ENCODE assay signal across 13 cellular contexts in the genomic region with DNA sequence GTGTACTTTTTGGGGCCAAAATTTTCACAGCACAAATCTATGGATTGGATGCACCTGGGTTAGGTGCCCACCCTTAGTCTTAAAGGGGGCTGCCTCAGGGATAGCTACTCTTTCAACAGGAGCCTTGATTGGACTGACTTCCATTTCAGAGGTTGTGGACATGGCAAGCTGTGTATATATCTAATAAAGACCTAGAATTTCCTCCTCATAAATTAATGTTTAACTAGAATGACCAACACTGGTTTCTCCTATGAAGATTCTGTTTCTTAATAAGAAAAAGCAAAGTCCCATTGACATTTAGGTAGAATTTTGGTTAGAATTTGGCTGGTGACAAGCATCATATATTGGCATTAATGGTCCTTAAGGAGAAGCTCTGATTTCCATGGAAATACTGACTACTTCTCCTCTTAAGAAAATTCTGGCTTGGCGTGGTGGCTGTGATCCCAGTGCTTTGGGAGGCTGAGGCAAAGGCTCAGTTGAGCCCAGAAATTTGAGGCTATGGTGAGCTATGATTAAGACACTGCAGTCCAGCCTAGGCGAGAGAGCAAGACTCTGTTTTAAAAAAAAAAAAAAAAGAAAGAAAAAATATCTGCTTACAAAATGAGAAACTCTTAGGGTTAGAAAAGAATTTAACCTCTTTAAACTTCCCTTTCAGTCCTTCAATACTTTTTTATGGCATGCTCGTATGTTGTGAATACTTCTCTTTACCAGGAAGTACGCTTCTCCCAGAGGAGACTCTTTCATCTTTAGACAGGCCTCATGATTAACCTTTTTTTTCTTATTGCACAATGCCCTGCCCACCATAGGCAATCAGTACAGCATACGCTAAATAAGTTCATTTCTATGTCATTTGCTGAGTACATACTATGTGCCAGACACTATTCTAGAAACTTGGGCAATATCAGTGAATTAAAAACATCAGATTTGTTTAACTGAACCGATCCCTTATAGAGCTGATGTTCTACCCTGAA.
DNase-seq lines count a peak whose midpoint lies in the region; ATAC-seq and TF ChIP-seq lines count a peak whose summit lies in the region.
"Had no signal": no experiment of that assay in that cellular context is flagged by ENCODE, and none has a peak within 500 bp of the region (broad histone marks: within the 10 kb centered on the region; RNA-seq: fewer than 3 reads in every experiment).

No MANE protein-coding gene starts in this region.

- no peaks in the 10 kb centered on the region for H3K27me3 ChIP-seq in PC-3 (ENCODE audit: low read length)

- H3K4me1 ChIP-seq in PC-3 (ENCODE audit: insufficient read depth, low read length) = peaks cover 10% of the 10 kb centered on the region

- peak overlapping the region; percentile 81; the same call in 1 of the 2 replicates for H3K27ac Mint-ChIP-seq in HFFc6
- no peak overlapping the region for H3K27ac Mint-ChIP-seq in stimulated activated effector memory CD8-positive, alpha-beta T cell treated with anti-CD3 and anti-CD28 coated beads, Interleukin-12 subunit alpha, Interleukin-12 subunit beta, amount 100 ng/mL, for 72 hours
- no peak overlapping the region for H3K27ac Mint-ChIP-seq in activated naive CD4-positive, alpha-beta T cell treated with anti-CD3 and anti-CD28 coated beads, Interleukin-2, amount 10 ng/mL, durations not matched to agents 7 days and 5 days

- H3K4me3 Mint-ChIP-seq in HFFc6 = no peak overlapping the region
- no peak overlapping the region for H3K4me3 Mint-ChIP-seq in stimulated activated effector memory CD8-positive, alpha-beta T cell treated with anti-CD3 and anti-CD28 coated beads, Interleukin-12 subunit alpha, Interleukin-12 subunit beta, amount 100 ng/mL, for 72 hours
- H3K4me3 Mint-ChIP-seq in activated naive CD4-positive, alpha-beta T cell treated with anti-CD3 and anti-CD28 coated beads, Interleukin-2, amount 10 ng/mL, durations not matched to agents 7 days and 5 days = no peak overlapping the region

- no peaks in the 10 kb centered on the region for H3K27me3 Mint-ChIP-seq in HFFc6 (ENCODE audit: insufficient read depth)
- H3K27me3 Mint-ChIP-seq in activated naive CD4-positive, alpha-beta T cell treated with anti-CD3 and anti-CD28 coated beads, Interleukin-2, amount 10 ng/mL, durations not matched to agents 7 days and 5 days = peaks cover 85% of the 10 kb centered on the region

- no peak overlapping the region for H3K9ac ChIP-seq in PC-3 (ENCODE audit: low read length)

- no peak for TF ChIP-seq CTCF in HFFc6 (IDR thresholded peaks at IDR 0.05)
- no peak for TF ChIP-seq CTCF in PC-3 (conservative IDR thresholded peaks at IDR 0.05; ENCODE audit: low read depth, low read length)
- TF ChIP-seq CTCF in fibroblast of the aortic adventitia (IDR thresholded peaks at IDR 0.05; ENCODE audit: insufficient read depth, low read length) = no peak

- POLR2A ChIA-PET in PC-3 (lab: Charles Lee; ENCODE audit: unreplicated experiment) = no interaction called here

- BruUV-seq in PC-3 (replicated peaks; lab: Mats Ljungman, UMichigan) = no TSS peak

- no peak overlapping the region for H3K4me3 ChIP-seq in PC-3 (ENCODE audit: low read length)
- H3K4me3 ChIP-seq in fibroblast of the aortic adventitia (ENCODE audit: low read depth, low read length) = no peak overlapping the region
- H3K4me3 ChIP-seq: left lung had no signal

- CTCF ChIA-PET in PC-3 (lab: Charles Lee) = no interaction called here
- CTCF ChIA-PET in activated naive CD4-positive, alpha-beta T cell treated with anti-CD3 and anti-CD28 coated beads, Interleukin-2, amount 10 ng/mL, durations not matched to agents 7 days and 5 days (lab: Charles Lee) = interaction anchor here (1.3 to 1.4 kb wide), 2 partner anchors 12 to 20 kb away, joined by 3 to 4 read pairs; no protein-coding TSS in a partner anchor

- ATAC-seq in PC-3 = no peak
- ATAC-seq in stimulated activated effector memory CD8-positive, alpha-beta T cell treated with anti-CD3 and anti-CD28 coated beads, Interleukin-12 subunit alpha, Interleukin-12 subunit beta, amount 100 ng/mL, for 72 hours = no peak
- ATAC-seq in activated CD4-positive, CD25-positive, alpha-beta regulatory T cell treated with anti-CD3 and anti-CD28 coated beads, Interleukin-2, amount 50 U/mL, for 24 hours = no peak
- no peak for ATAC-seq in GM21447 (IDR thresholded peaks at IDR 0.05; ENCODE audit: unreplicated experiment)
- ATAC-seq: left lung, Panc1 had no signal

- no peaks in the 10 kb centered on the region for H3F3A ChIP-seq in PC-3 (ENCODE audit: low read length, unreplicated experiment)

- no peaks in the 10 kb centered on the region for H3K9me3 ChIP-seq in PC-3 (ENCODE audit: low read length)
- H3K9me3 ChIP-seq: left lung had no signal

- no peaks in the 10 kb centered on the region for H3K36me3 ChIP-seq in PC-3 (ENCODE audit: low read depth, low read length)
- H3K36me3 ChIP-seq: left lung had no signal

- no peaks in the 10 kb centered on the region for H3K79me2 ChIP-seq in PC-3 (ENCODE audit: low read length)

- H2AFZ ChIP-seq in PC-3 (ENCODE audit: low read length) = no peak overlapping the region

- peak overlapping the region; percentile 15; the same call in 1 of the 2 replicates for H3K4me2 ChIP-seq in PC-3 (ENCODE audit: low read length)

- DNase-seq in HFFc6 (no peak), PC-3 (no peak), fibroblast of the aortic adventitia (ENCODE audit: low read depth) (peak; percentile 36), posterior vena cava (ENCODE audit: low spot score) (peak; percentile 85)
- DNase-seq in stimulated activated effector memory CD8-positive, alpha-beta T cell treated with anti-CD3 and anti-CD28 coated beads, Interleukin-12 subunit alpha, Interleukin-12 subunit beta, amount 100 ng/mL, for 72 hours (ENCODE audit: low spot score in 2 of 2) = no peak
- DNase-seq in activated naive CD4-positive, alpha-beta T cell treated with anti-CD3 and anti-CD28 coated beads, Interleukin-2, amount 10 ng/mL, durations not matched to agents 7 days and 5 days = no peak
- DNase-seq: left lung; NCI-H446 treated with DMSO at 0.1 percent for 48 hours; stimulated activated CD4-positive, alpha-beta T cell treated with anti-CD3 and anti-CD28 coated beads, Interleukin-1b, Interleukin-23, amount 100 ng/mL, for 48 hours; substantia nigra had no signal

- peaks cover 44% of the 10 kb centered on the region for H3K4me1 Mint-ChIP-seq in HFFc6 (ENCODE audit: low read depth)
- peaks cover 18% of the 10 kb centered on the region for H3K4me1 Mint-ChIP-seq in stimulated activated effector memory CD8-positive, alpha-beta T cell treated with anti-CD3 and anti-CD28 coated beads, Interleukin-12 subunit alpha, Interleukin-12 subunit beta, amount 100 ng/mL, for 72 hours
- H3K4me1 Mint-ChIP-seq in activated naive CD4-positive, alpha-beta T cell treated with anti-CD3 and anti-CD28 coated beads, Interleukin-2, amount 10 ng/mL, durations not matched to agents 7 days and 5 days = peaks cover 26% of the 10 kb centered on the region

- no peak overlapping the region for H3K27ac ChIP-seq in PC-3 (ENCODE audit: low read length)
- H3K27ac ChIP-seq: left lung had no signal

- intact Hi-C loops in PC-3 (cut with micrococcal nuclease) (no loop called here), posterior vena cava (cut with DNase I) (no loop called here)

- peaks cover 7% of the 10 kb centered on the region; the same call in 1 of the 2 replicates for H3K36me3 Mint-ChIP-seq in HFFc6 (ENCODE audit: low read depth)
- H3K36me3 Mint-ChIP-seq in stimulated activated effector memory CD8-positive, alpha-beta T cell treated with anti-CD3 and anti-CD28 coated beads, Interleukin-12 subunit alpha, Interleukin-12 subunit beta, amount 100 ng/mL, for 72 hours = peaks cover 20% of the 10 kb centered on the region
- no peaks in the 10 kb centered on the region for H3K36me3 Mint-ChIP-seq in activated naive CD4-positive, alpha-beta T cell treated with anti-CD3 and anti-CD28 coated beads, Interleukin-2, amount 10 ng/mL, durations not matched to agents 7 days and 5 days

- no peaks in the 10 kb centered on the region for H3K9me2 ChIP-seq in PC-3 (replicated peaks; ENCODE audit: low read length)

- H3K9me3 Mint-ChIP-seq in HFFc6 = no peaks in the 10 kb centered on the region
- no peaks in the 10 kb centered on the region for H3K9me3 Mint-ChIP-seq in stimulated activated effector memory CD8-positive, alpha-beta T cell treated with anti-CD3 and anti-CD28 coated beads, Interleukin-12 subunit alpha, Interleukin-12 subunit beta, amount 100 ng/mL, for 72 hours
- H3K9me3 Mint-ChIP-seq in activated naive CD4-positive, alpha-beta T cell treated with anti-CD3 and anti-CD28 coated beads, Interleukin-2, amount 10 ng/mL, durations not matched to agents 7 days and 5 days = no peaks in the 10 kb centered on the region

- H4K20me1 ChIP-seq in PC-3 (ENCODE audit: low read length) = no peaks in the 10 kb centered on the region

Comparison
In these comparisons a context has a peak if more than half of its experiments do, and no peak if none do; other contexts are left out.
1. DNase-seq: peak in fibroblast of the aortic adventitia (single experiment) and posterior vena cava (single experiment); none in HFFc6 (single experiment), PC-3 (single experiment), stimulated activated effector memory CD8-positive, alpha-beta T cell treated with anti-CD3 and anti-CD28 coated beads, Interleukin-12 subunit alpha, Interleukin-12 subunit beta, amount 100 ng/mL, for 72 hours (0 of 2) and activated naive CD4-positive, alpha-beta T cell treated with anti-CD3 and anti-CD28 coated beads, Interleukin-2, amount 10 ng/mL, durations not matched to agents 7 days and 5 days (single experiment).